1 cellular context compared by ENCODE assay signal in genomic region chr6:156410649-156411048, GRCh38.
TF ChIP-seq lines count a peak whose summit lies in the region.

No MANE protein-coding gene starts in this region.

TF ChIP-seq in GM12878, 131 proteins besides CTCF, POLR2A, EP300 and RAD21 (continued from another document):
- TF ChIP-seq, protein P1, sequence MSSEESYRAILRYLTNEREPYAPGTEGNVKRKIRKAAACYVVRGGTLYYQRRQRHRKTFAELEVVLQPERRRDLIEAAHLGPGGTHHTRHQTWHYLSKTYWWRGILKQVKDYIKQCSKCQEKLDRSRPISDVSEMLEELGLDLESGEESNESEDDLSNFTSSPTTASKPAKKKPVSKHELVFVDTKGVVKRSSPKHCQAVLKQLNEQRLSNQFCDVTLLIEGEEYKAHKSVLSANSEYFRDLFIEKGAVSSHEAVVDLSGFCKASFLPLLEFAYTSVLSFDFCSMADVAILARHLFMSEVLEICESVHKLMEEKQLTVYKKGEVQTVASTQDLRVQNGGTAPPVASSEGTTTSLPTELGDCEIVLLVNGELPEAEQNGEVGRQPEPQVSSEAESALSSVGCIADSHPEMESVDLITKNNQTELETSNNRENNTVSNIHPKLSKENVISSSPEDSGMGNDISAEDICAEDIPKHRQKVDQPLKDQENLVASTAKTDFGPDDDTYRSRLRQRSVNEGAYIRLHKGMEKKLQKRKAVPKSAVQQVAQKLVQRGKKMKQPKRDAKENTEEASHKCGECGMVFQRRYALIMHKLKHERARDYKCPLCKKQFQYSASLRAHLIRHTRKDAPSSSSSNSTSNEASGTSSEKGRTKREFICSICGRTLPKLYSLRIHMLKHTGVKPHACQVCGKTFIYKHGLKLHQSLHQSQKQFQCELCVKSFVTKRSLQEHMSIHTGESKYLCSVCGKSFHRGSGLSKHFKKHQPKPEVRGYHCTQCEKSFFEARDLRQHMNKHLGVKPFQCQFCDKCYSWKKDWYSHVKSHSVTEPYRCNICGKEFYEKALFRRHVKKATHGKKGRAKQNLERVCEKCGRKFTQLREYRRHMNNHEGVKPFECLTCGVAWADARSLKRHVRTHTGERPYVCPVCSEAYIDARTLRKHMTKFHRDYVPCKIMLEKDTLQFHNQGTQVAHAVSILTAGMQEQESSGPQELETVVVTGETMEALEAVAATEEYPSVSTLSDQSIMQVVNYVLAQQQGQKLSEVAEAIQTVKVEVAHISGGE (CRISPR knock-in tag; IDR thresholded peaks at IDR 0.05): no peak
- TF ChIP-seq NFIC (IDR thresholded peaks at IDR 0.05; ENCODE audit: low read depth, low read length) (no peak), NFXL1 (IDR thresholded peaks at IDR 0.05; ENCODE audit: borderline replicate concordance) (no peak), ASH2L (IDR thresholded peaks at IDR 0.05; ENCODE audit: borderline replicate concordance, low read depth) (no peak), TBL1XR1 (IDR thresholded peaks at IDR 0.05; ENCODE audit: low read depth, low read length) (no peak), CBX5 (IDR thresholded peaks at IDR 0.05; ENCODE audit: low read depth) (no peak), MEF2A (IDR thresholded peaks at IDR 0.05; ENCODE audit: insufficient read depth, low read depth, low read length) (no peak), ZZZ3 (IDR thresholded peaks at IDR 0.05; ENCODE audit: control insufficient read depth, insufficient read length, low read depth) (no peak), CEBPB (IDR thresholded peaks at IDR 0.05; ENCODE audit: borderline replicate concordance in 1 of 2, low read depth in 2 of 2, low read length in 2 of 2) (no peak), NR2C1 (IDR thresholded peaks at IDR 0.05) (no peak), BACH1 (IDR thresholded peaks at IDR 0.05; ENCODE audit: borderline replicate concordance) (no peak), SRF (IDR thresholded peaks at IDR 0.05; ENCODE audit: low read depth in 2 of 2, low read length in 2 of 2) (no peak), ETV6 (conservative IDR thresholded peaks at IDR 0.05 in 1 of 2, IDR thresholded peaks at IDR 0.05 in 1 of 2; ENCODE audit: borderline replicate concordance in 1 of 2, low read depth in 1 of 2) (no peak)
- TF ChIP-seq, protein P2, sequence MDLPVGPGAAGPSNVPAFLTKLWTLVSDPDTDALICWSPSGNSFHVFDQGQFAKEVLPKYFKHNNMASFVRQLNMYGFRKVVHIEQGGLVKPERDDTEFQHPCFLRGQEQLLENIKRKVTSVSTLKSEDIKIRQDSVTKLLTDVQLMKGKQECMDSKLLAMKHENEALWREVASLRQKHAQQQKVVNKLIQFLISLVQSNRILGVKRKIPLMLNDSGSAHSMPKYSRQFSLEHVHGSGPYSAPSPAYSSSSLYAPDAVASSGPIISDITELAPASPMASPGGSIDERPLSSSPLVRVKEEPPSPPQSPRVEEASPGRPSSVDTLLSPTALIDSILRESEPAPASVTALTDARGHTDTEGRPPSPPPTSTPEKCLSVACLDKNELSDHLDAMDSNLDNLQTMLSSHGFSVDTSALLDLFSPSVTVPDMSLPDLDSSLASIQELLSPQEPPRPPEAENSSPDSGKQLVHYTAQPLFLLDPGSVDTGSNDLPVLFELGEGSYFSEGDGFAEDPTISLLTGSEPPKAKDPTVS (IDR thresholded peaks at IDR 0.05; ENCODE audit: low read depth, low read length): no peak
